16 cellular contexts compared by ENCODE assay signal in genomic region chr6:108844632-108845031, GRCh38.
DNase-seq lines count a peak whose midpoint lies in the region; ATAC-seq, FAIRE-seq and TF ChIP-seq lines count a peak whose summit lies in the region.
"Had no signal": no experiment of that assay in that cellular context is flagged by ENCODE, and none has a peak within 500 bp of the region (broad histone marks: within the 10 kb centered on the region; RNA-seq: fewer than 3 reads in every experiment).

No MANE protein-coding gene starts in this region.

- TF ChIP-seq CTCF in HEK293 (tag by site-specific recombination; IDR thresholded peaks at IDR 0.05): no peak

- POLR2A ChIA-PET in HEK293 (lab: Yijun Ruan, JAX): no interaction called here

- no peaks in the 10 kb centered on the region for H3K36me3 ChIP-seq in HEK293 (ENCODE audit: control insufficient read depth in 2 of 2, insufficient read depth in 1 of 2, low read length in 2 of 2)
- H3K36me3 ChIP-seq: BE2C had no signal

- H3K9me3 ChIP-seq in HEK293 (ENCODE audit: control insufficient read depth, insufficient read depth, low read depth, low read length): no peaks in the 10 kb centered on the region
- H3K9me3 ChIP-seq: A549, BE2C had no signal

- CTCF ChIA-PET in HEK293 (lab: Yijun Ruan, JAX): interaction anchor here (0.6 to 5.0 kb wide), 7 partner anchors 9 to 230 kb away, joined by 3 to 33 read pairs (median 3); no protein-coding TSS in a partner anchor

- no peak overlapping the region for H3K4me3 ChIP-seq in HEK293 (ENCODE audit: low read depth, low read length)
- H3K4me3 ChIP-seq: A549, GM23248 had no signal

- H3K4me1 ChIP-seq in HEK293 (ENCODE audit: control insufficient read depth, insufficient read depth, low read length): peaks cover 4% of the 10 kb centered on the region; the same call in 1 of the 2 replicates
- H3K4me1 ChIP-seq: A549, BE2C had no signal

- ATAC-seq in HG02588 (IDR thresholded peaks at IDR 0.05; ENCODE audit: unreplicated experiment) (no peak), HG03520 (IDR thresholded peaks at IDR 0.05; ENCODE audit: unreplicated experiment) (no peak)
- ATAC-seq: A549 had no signal

- FAIRE-seq in RCC 7860 (lab: Jason Lieb, UNC): no peak
- FAIRE-seq: A549, GM12891 had no signal

- DNase-seq in NCI-H524 (lab: John Stamatoyannopoulos, UW): peak; percentile 24 to 37
- no peak for DNase-seq in NCI-H524 treated with DMSO at 0.1 percent for 48 hours (lab: John Stamatoyannopoulos, UW)
- peak; percentile 93 for DNase-seq in NCI-H82 treated with DMSO at 0.1 percent for 48 hours (lab: John Stamatoyannopoulos, UW; ENCODE audit: unreplicated experiment)
- peak; percentile 51 for DNase-seq in left kidney (ENCODE audit: low read depth, low spot score)
- DNase-seq in RCC 7860 (ENCODE audit: low spot score): no peak
- DNase-seq: BE2C; CD4-positive, alpha-beta memory T cell; COR-L47; H7 had no signal

- no peak overlapping the region for H3K27ac ChIP-seq in HEK293 (ENCODE audit: extremely low read depth, low read depth, low read length)
- H3K27ac ChIP-seq: A549, C4-2B, GM23248 had no signal

TF ChIP-seq in HEK293, 187 proteins besides CTCF, POLR2A, EP300 and RAD21 (continues in another document):
- TF ChIP-seq PRDM2 (tag by site-specific recombination; IDR thresholded peaks at IDR 0.05; ENCODE audit: borderline replicate concordance) (no peak), SP7 (tag by site-specific recombination; IDR thresholded peaks at IDR 0.05) (peak; percentile 56), ZBTB11 (tag by site-specific recombination; conservative IDR thresholded peaks at IDR 0.05; ENCODE audit: low read depth) (no peak), ZNF600 (tag by site-specific recombination; IDR thresholded peaks at IDR 0.05) (no peak), ZIC2 (tag by site-specific recombination; IDR thresholded peaks at IDR 0.05) (no peak), ZNF791 (tag by site-specific recombination; IDR thresholded peaks at IDR 0.05) (no peak), ZNF366 (tag by site-specific recombination; conservative IDR thresholded peaks at IDR 0.05) (0 out of 2 replicates have a peak, but pooled peaks have one; percentile 32), ZNF501 (tag by site-specific recombination; IDR thresholded peaks at IDR 0.05) (no peak), ZSCAN30 (tag by site-specific recombination; IDR thresholded peaks at IDR 0.05) (no peak), INSM2 (tag by site-specific recombination; IDR thresholded peaks at IDR 0.05) (no peak), ZNF449 (tag by site-specific recombination; IDR thresholded peaks at IDR 0.05) (no peak), BCL11B (tag by site-specific recombination; IDR thresholded peaks at IDR 0.05; ENCODE audit: low read depth) (no peak), GLI4 (tag by site-specific recombination; IDR thresholded peaks at IDR 0.05) (no peak), ZNF223 (tag by site-specific recombination; IDR thresholded peaks at IDR 0.05) (no peak), BCL11A (tag by site-specific recombination; IDR thresholded peaks at IDR 0.05; ENCODE audit: low read depth) (no peak)

Comparison
In these comparisons a context has a peak if more than half of its experiments do, and no peak if none do; other contexts are left out.
1. DNase-seq: peak in NCI-H524 (2 of 2), NCI-H82 treated with DMSO at 0.1 percent for 48 hours (single experiment) and left kidney (single experiment); none in NCI-H524 treated with DMSO at 0.1 percent for 48 hours (single experiment) and RCC 7860 (single experiment).